19 cellular contexts compared by ENCODE assay signal in genomic region chr19:30068528-30069395, GRCh38.
"Had no signal": no experiment of that assay in that cellular context is flagged by ENCODE, and none has a peak within 500 bp of the region (broad histone marks: within the 10 kb centered on the region; RNA-seq: fewer than 3 reads in every experiment).

No MANE protein-coding gene starts in this region.

- H3K4me3 ChIP-seq: prostate gland, smooth muscle cell, thoracic aorta, upper lobe of right lung had no signal

- DNase-seq: activated B cell treated with CpG ODN at 0.5 μM for 24 hours; activated CD4-positive, alpha-beta memory T cell treated with anti-CD3 and anti-CD28 coated beads, Interleukin-2, amount 10 ng/mL, durations not matched to agents 7 days and 5 days; activated CD4-positive, alpha-beta T cell treated with anti-CD3 and anti-CD28 coated beads for 48 hours; activated gamma-delta T cell; dermis blood vessel endothelial cell; effector memory CD8-positive, alpha-beta T cell; foreskin fibroblast; hypothalamus; nephron progenitor cell; right cardiac atrium; stimulated activated CD4-positive, alpha-beta T cell treated with anti-CD3 and anti-CD28 coated beads, Interleukin-4, amount 100 ng/mL, for 24 hours; T-cell; upper lobe of right lung had no signal

- H3K9me3 ChIP-seq: prostate gland, thoracic aorta, upper lobe of right lung had no signal

- H3K36me3 ChIP-seq: prostate gland, thoracic aorta, upper lobe of right lung had no signal

- H3K4me1 ChIP-seq: upper lobe of right lung had no signal

- ATAC-seq: effector memory CD8-positive, alpha-beta T cell; right cardiac atrium; SK-N-SH treated with all-trans-retinoic acid at 6 μM for 48 hours; stimulated activated effector memory CD8-positive, alpha-beta T cell treated with anti-CD3 and anti-CD28 coated beads, Interleukin-12 subunit alpha, Interleukin-12 subunit beta, amount 100 ng/mL, for 72 hours; T-cell; upper lobe of right lung had no signal

- H3K27ac ChIP-seq: epithelial cell of prostate, prostate gland, thoracic aorta, upper lobe of right lung had no signal
